ENCODE assay signal across 3 cellular contexts in genomic region chr7:68400783-68401182, GRCh38.
TF ChIP-seq lines count a peak whose summit lies in the region.

No MANE protein-coding gene starts in this region.

TF ChIP-seq in A549, 52 proteins besides CTCF, POLR2A, EP300 and RAD21:
- TF ChIP-seq MAFK (IDR thresholded peaks at IDR 0.05; ENCODE audit: partially characterized antibody) (peak; percentile 89), ELK1 (IDR thresholded peaks at IDR 0.05; ENCODE audit: low read depth, low read length) (no peak)

TF ChIP-seq in IMR-90, 13 proteins besides CTCF, POLR2A, EP300 and RAD21:
- TF ChIP-seq SMC3 (IDR thresholded peaks at IDR 0.05; ENCODE audit: low read depth, low read length): no peak
- no peak for TF ChIP-seq MAZ (IDR thresholded peaks at IDR 0.05; ENCODE audit: borderline replicate concordance, low read depth, low read length)
- TF ChIP-seq MXI1 (IDR thresholded peaks at IDR 0.05; ENCODE audit: borderline replicate concordance, low read depth, low read length): no peak
- TF ChIP-seq MAFK (IDR thresholded peaks at IDR 0.05; ENCODE audit: low read depth, low read length): peak; percentile 91
- TF ChIP-seq NFE2L2 (IDR thresholded peaks at IDR 0.05; ENCODE audit: low read depth, low read length): no peak
TF ChIP-seq in IMR-90: peak in this region for 1.

TF ChIP-seq in H1, 55 proteins besides CTCF, POLR2A, EP300 and RAD21:
- TF ChIP-seq RFX5 (IDR thresholded peaks at IDR 0.05; ENCODE audit: borderline replicate concordance, low read depth, low read length) (no peak), MAFK (IDR thresholded peaks at IDR 0.05; ENCODE audit: low read depth, low read length) (peak; percentile 59; the same call in 1 of the 2 replicates)
